28 cellular contexts compared by ENCODE assay signal in the genomic region with DNA sequence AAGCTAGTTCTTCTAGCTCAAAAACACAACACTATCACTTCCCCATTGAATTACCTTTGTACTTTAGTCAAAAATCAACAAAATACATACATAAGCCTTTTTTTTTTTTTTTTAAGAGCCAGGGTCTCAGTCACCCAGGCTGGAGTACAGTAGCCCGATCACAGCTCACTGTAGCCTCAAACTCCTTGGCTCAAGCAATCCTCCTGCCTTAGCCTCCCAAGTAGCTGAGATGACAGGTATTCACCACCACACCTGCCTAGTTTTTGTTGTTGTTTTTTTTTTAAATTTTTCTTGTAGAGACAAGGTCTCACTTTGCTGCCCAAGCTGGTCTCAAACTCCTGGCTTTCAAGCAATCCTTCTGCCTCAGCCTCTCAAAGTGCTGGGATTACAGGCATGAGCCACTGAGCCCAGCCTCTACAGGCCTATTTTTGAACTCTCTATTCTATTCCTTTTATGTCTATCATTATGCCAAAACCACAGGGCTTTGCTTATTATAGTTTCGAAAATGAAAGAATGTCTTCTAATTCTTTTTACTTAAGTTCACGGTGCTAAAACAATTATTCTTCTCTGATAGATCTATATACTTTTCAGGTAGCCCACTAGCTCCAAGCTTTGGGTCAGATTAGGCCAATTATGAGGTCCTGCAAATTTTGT. TPM values are rescaled to one million over a fixed set of nuclear protein-coding genes. Genes with fewer than 3 reads are reported as not detected.
"Had no signal": no experiment of that assay in that cellular context is flagged by ENCODE, and none has a peak within 500 bp of the region (broad histone marks: within the 10 kb centered on the region; RNA-seq: fewer than 3 reads in every experiment).

No MANE protein-coding gene starts in this region.

- H3K9me3 Mint-ChIP-seq: activated CD4-positive, alpha-beta memory T cell treated with anti-CD3 and anti-CD28 coated beads for 36 hours; activated CD4-positive, alpha-beta T cell treated with anti-CD3 and anti-CD28 coated beads, Interleukin-2, amount 10 ng/mL, durations not matched to agents 24 days and 14 days; activated naive CD8-positive, alpha-beta T cell treated with anti-CD3 and anti-CD28 coated beads, Interleukin-2, amount 10 ng/mL, durations not matched to agents 7 days and 5 days; activated T-helper 2 cell treated with anti-CD3 and anti-CD28 coated beads, Interferon-gamma antibody, Interleukin-2, Interleukin-4, amounts not matched to agents 10 μg/mL and 5 μg/mL and 100 μg/mL, durations not matched to agents 14 hours and 24 hours and 36 hours; T-helper 2 cell treated with Interferon-gamma antibody and Interleukin-4, amounts not matched to agents 5 μg/mL and 100 μg/mL, for 36 hours had no signal

- H3K27me3 ChIP-seq: ascending aorta, SJCRH30 had no signal

- H3K27me3 Mint-ChIP-seq: activated CD4-positive, alpha-beta memory T cell treated with anti-CD3 and anti-CD28 coated beads for 36 hours; activated CD4-positive, alpha-beta T cell treated with anti-CD3 and anti-CD28 coated beads, Interleukin-2, amount 10 ng/mL, durations not matched to agents 24 days and 14 days; activated naive CD8-positive, alpha-beta T cell treated with anti-CD3 and anti-CD28 coated beads, Interleukin-2, amount 10 ng/mL, durations not matched to agents 7 days and 5 days had no signal

- ATAC-seq: Panc1 had no signal

- DNase-seq: activated CD4-positive, alpha-beta memory T cell treated with anti-CD3 and anti-CD28 coated beads for 36 hours; activated CD4-positive, alpha-beta T cell treated with anti-CD3 and anti-CD28 coated beads, Interleukin-2, amount 10 ng/mL, durations not matched to agents 24 days and 14 days; activated CD8-positive, alpha-beta memory T cell treated with anti-CD3 and anti-CD28 coated beads, Interleukin-2, amount 50 U/mL, for 4 hours; activated gamma-delta T cell; activated naive CD4-positive, alpha-beta T cell treated with Interleukin-2 at 50 U/mL for 16 hours; activated naive CD8-positive, alpha-beta T cell treated with anti-CD3 and anti-CD28 coated beads, Interleukin-2, amount 10 ng/mL, durations not matched to agents 7 days and 5 days; activated T-cell treated with anti-CD3 and anti-CD28 coated beads for 4 hours; activated T-cell treated with anti-CD3 and anti-CD28 coated beads, Interleukin-2, amount 50 U/mL, for 48 hours; amygdala; cerebellar nuclear complex; NCI-H1105; NCI-H1417 treated with DMSO at 0.1 percent for 48 hours; NCI-H187 treated with DMSO at 0.1 percent for 48 hours; NCI-H2081; NCI-H2171 treated with DMSO at 0.1 percent for 48 hours; NCI-H2227 treated with DMSO at 0.1 percent for 48 hours; NCI-H446; NCI-H524; NCI-H69; NCI-H82; SHP77; SJCRH30 had no signal

- H3K27ac ChIP-seq: ascending aorta, KMS-11, SJCRH30, SK-N-MC had no signal

- H3K4me3 Mint-ChIP-seq: activated CD4-positive, alpha-beta memory T cell treated with anti-CD3 and anti-CD28 coated beads for 36 hours; activated CD4-positive, alpha-beta T cell treated with anti-CD3 and anti-CD28 coated beads, Interleukin-2, amount 10 ng/mL, durations not matched to agents 24 days and 14 days; activated naive CD8-positive, alpha-beta T cell treated with anti-CD3 and anti-CD28 coated beads, Interleukin-2, amount 10 ng/mL, durations not matched to agents 7 days and 5 days; T-helper 2 cell treated with Interferon-gamma antibody and Interleukin-4, amounts not matched to agents 5 μg/mL and 100 μg/mL, for 36 hours had no signal

- H3K9ac ChIP-seq: KMS-11 had no signal

- H3K4me3 ChIP-seq: ascending aorta, SJCRH30, SK-N-MC had no signal

- H3K9me3 ChIP-seq: ascending aorta, SJCRH30 had no signal

- H3K4me2 ChIP-seq: KMS-11 had no signal

- H3K4me1 ChIP-seq: ascending aorta, SJCRH30 had no signal

- H3K27ac Mint-ChIP-seq: activated CD4-positive, alpha-beta memory T cell treated with anti-CD3 and anti-CD28 coated beads for 36 hours; activated CD4-positive, alpha-beta T cell treated with anti-CD3 and anti-CD28 coated beads, Interleukin-2, amount 10 ng/mL, durations not matched to agents 24 days and 14 days; activated naive CD8-positive, alpha-beta T cell treated with anti-CD3 and anti-CD28 coated beads, Interleukin-2, amount 10 ng/mL, durations not matched to agents 7 days and 5 days; activated T-helper 2 cell treated with anti-CD3 and anti-CD28 coated beads, Interferon-gamma antibody, Interleukin-2, Interleukin-4, amounts not matched to agents 10 μg/mL and 5 μg/mL and 100 μg/mL, durations not matched to agents 14 hours and 24 hours and 36 hours; T-helper 2 cell treated with Interferon-gamma antibody and Interleukin-4, amounts not matched to agents 5 μg/mL and 100 μg/mL, for 36 hours had no signal

RNA-seq across cellular contexts. Expression of a gene that starts 32.8 kb away (rescaled TPM):
- total RNA-seq: ascending aorta had no signal
